28 cellular contexts compared by ENCODE assay signal in genomic region chr12:94641283-94641682, GRCh38. TPM values are rescaled to one million over a fixed set of nuclear protein-coding genes. Genes with fewer than 3 reads are reported as not detected.
A peak's percentile ranks its signal among the peaks of the same experiment; 100 is the strongest.
DNase-seq lines count a peak whose midpoint lies in the region; ATAC-seq, FAIRE-seq and TF ChIP-seq lines count a peak whose summit lies in the region.
"Had no signal": no experiment of that assay in that cellular context is flagged by ENCODE, and none has a peak within 500 bp of the region (broad histone marks: within the 10 kb centered on the region; RNA-seq: fewer than 3 reads in every experiment).

No MANE protein-coding gene starts in this region.

- no peak overlapping the region for H3K4me3 Mint-ChIP-seq in activated CD4-positive, alpha-beta T cell treated with anti-CD3 and anti-CD28 coated beads for 36 hours
- no peak overlapping the region for H3K4me3 Mint-ChIP-seq in T-helper 17 cell
- H3K4me3 Mint-ChIP-seq in stimulated activated effector memory CD8-positive, alpha-beta T cell treated with anti-CD3 and anti-CD28 coated beads, Interleukin-12 subunit alpha, Interleukin-12 subunit beta, amount 100 ng/mL, for 72 hours: no peak overlapping the region
- H3K4me3 Mint-ChIP-seq in stimulated activated naive CD8-positive, alpha-beta T cell treated with anti-CD3 and anti-CD28 coated beads, Interleukin-15, amount 100 ng/mL, for 72 hours: no peak overlapping the region
- H3K4me3 Mint-ChIP-seq: activated CD4-positive, alpha-beta T cell treated with anti-CD3 and anti-CD28 coated beads, Interleukin-2, amount 10 ng/mL, durations not matched to agents 7 days and 5 days; neural crest cell had no signal

- no peaks in the 10 kb centered on the region for H3K36me3 ChIP-seq in kidney (ENCODE audit: control insufficient read depth in 1 of 2, insufficient read depth in 2 of 2, low read length in 2 of 2)
- H3K36me3 ChIP-seq: Peyer's patch, sigmoid colon, transverse colon had no signal

- CTCF ChIA-PET in activated CD4-positive, alpha-beta T cell treated with anti-CD3 and anti-CD28 coated beads for 36 hours (lab: Charles Lee): interaction anchor here (1.5 kb wide), 1 partner anchor 11 kb away, joined by 4 read pairs; no protein-coding TSS in a partner anchor

- H3K9me3 Mint-ChIP-seq in activated CD4-positive, alpha-beta T cell treated with anti-CD3 and anti-CD28 coated beads for 36 hours (ENCODE audit: low read depth): no peaks in the 10 kb centered on the region
- H3K9me3 Mint-ChIP-seq in stimulated activated effector memory CD8-positive, alpha-beta T cell treated with anti-CD3 and anti-CD28 coated beads, Interleukin-12 subunit alpha, Interleukin-12 subunit beta, amount 100 ng/mL, for 72 hours: no peaks in the 10 kb centered on the region
- no peaks in the 10 kb centered on the region for H3K9me3 Mint-ChIP-seq in stimulated activated naive CD8-positive, alpha-beta T cell treated with anti-CD3 and anti-CD28 coated beads, Interleukin-15, amount 100 ng/mL, for 72 hours
- H3K9me3 Mint-ChIP-seq: activated CD4-positive, alpha-beta T cell treated with anti-CD3 and anti-CD28 coated beads, Interleukin-2, amount 10 ng/mL, durations not matched to agents 7 days and 5 days; activated T-helper 1 cell treated with anti-CD3 and anti-CD28 coated beads, Interleukin-12 subunit alpha, Interleukin-12 subunit beta, Interleukin-2, Interleukin-4 antibody, amounts not matched to agents 30 ng/mL and 10 ng/mL and 1 ng/mL, durations not matched to agents 14 hours and 24 hours and 36 hours; neural crest cell had no signal

- ATAC-seq in activated CD4-positive, alpha-beta T cell treated with anti-CD3 and anti-CD28 coated beads for 36 hours: no peak
- ATAC-seq in T-helper 17 cell (no peak), GM18873 (IDR thresholded peaks at IDR 0.05; ENCODE audit: low FRiP score, unreplicated experiment) (no peak)
- ATAC-seq in stimulated activated effector memory CD8-positive, alpha-beta T cell treated with anti-CD3 and anti-CD28 coated beads, Interleukin-12 subunit alpha, Interleukin-12 subunit beta, amount 100 ng/mL, for 72 hours: no peak
- no peak for ATAC-seq in stimulated activated naive CD8-positive, alpha-beta T cell treated with anti-CD3 and anti-CD28 coated beads, Interleukin-15, amount 100 ng/mL, for 72 hours

- no peak for FAIRE-seq in kidney (lab: Jason Lieb, UNC)
- FAIRE-seq: endothelial cell of umbilical vein had no signal

- peaks cover 34% of the 10 kb centered on the region for H3K4me1 Mint-ChIP-seq in activated CD4-positive, alpha-beta T cell treated with anti-CD3 and anti-CD28 coated beads for 36 hours
- H3K4me1 Mint-ChIP-seq in T-helper 17 cell: peaks cover 24% of the 10 kb centered on the region
- peaks cover 39% of the 10 kb centered on the region for H3K4me1 Mint-ChIP-seq in stimulated activated effector memory CD8-positive, alpha-beta T cell treated with anti-CD3 and anti-CD28 coated beads, Interleukin-12 subunit alpha, Interleukin-12 subunit beta, amount 100 ng/mL, for 72 hours
- H3K4me1 Mint-ChIP-seq in stimulated activated naive CD8-positive, alpha-beta T cell treated with anti-CD3 and anti-CD28 coated beads, Interleukin-15, amount 100 ng/mL, for 72 hours: peaks cover 36% of the 10 kb centered on the region

- no peaks in the 10 kb centered on the region for H3K36me3 Mint-ChIP-seq in activated CD4-positive, alpha-beta T cell treated with anti-CD3 and anti-CD28 coated beads for 36 hours (ENCODE audit: low read depth)
- H3K36me3 Mint-ChIP-seq in T-helper 17 cell (ENCODE audit: low read depth): peaks cover 2% of the 10 kb centered on the region
- peaks cover 13% of the 10 kb centered on the region for H3K36me3 Mint-ChIP-seq in stimulated activated effector memory CD8-positive, alpha-beta T cell treated with anti-CD3 and anti-CD28 coated beads, Interleukin-12 subunit alpha, Interleukin-12 subunit beta, amount 100 ng/mL, for 72 hours

- intact Hi-C loops in activated CD4-positive, alpha-beta T cell treated with anti-CD3 and anti-CD28 coated beads for 36 hours (cut with DNase I, micrococcal nuclease): loop anchor here (5.0 to 10.0 kb wide), 5 partner anchors 39 to 494 kb away; partner anchors contain the start of genes CEP83 (in 1 of the 2), NDUFA12 (in 1 of the 2) and PLXNC1 (in 1 of the 2)
- intact Hi-C loops in kidney (cut with DNase I): no loop called here

- no peak overlapping the region for H3K27ac ChIP-seq in kidney (ENCODE audit: low read depth in 2 of 2, low read length in 2 of 2)
- H3K27ac ChIP-seq: sigmoid colon, transverse colon had no signal

- DNase-seq in activated CD4-positive, alpha-beta T cell treated with anti-CD3 and anti-CD28 coated beads for 36 hours: no peak
- DNase-seq in activated CD4-positive, alpha-beta T cell treated with anti-CD3 and anti-CD28 coated beads for 1 hour: no peak
- DNase-seq in T-helper 17 cell (no peak), kidney (no peak), CD1c-positive myeloid dendritic cell (ENCODE audit: extremely low spot score) (no peak)
- DNase-seq in stimulated activated effector memory CD8-positive, alpha-beta T cell treated with anti-CD3 and anti-CD28 coated beads, Interleukin-12 subunit alpha, Interleukin-12 subunit beta, amount 100 ng/mL, for 72 hours (ENCODE audit: low spot score in 2 of 2): no peak
- no peak for DNase-seq in stimulated activated naive CD8-positive, alpha-beta T cell treated with anti-CD3 and anti-CD28 coated beads, Interleukin-15, amount 100 ng/mL, for 72 hours
- DNase-seq: 8988T, aorta, DMS79 treated with DMSO at 0.1 percent for 48 hours, dorsolateral prefrontal cortex, head of caudate nucleus, Kasumi-1, left ventricle myocardium superior, NCI-H1092, NCI-H187, NCI-H2171 treated with DMSO at 0.1 percent for 48 hours, NCI-H524 treated with DMSO at 0.1 percent for 48 hours, posterior cingulate gyrus, sigmoid colon had no signal

- no peak overlapping the region for H3K4me3 ChIP-seq in kidney (ENCODE audit: low read length in 2 of 2)
- H3K4me3 ChIP-seq: dorsolateral prefrontal cortex, Peyer's patch, sigmoid colon, transverse colon had no signal

- H3K4me1 ChIP-seq in kidney (ENCODE audit: control insufficient read depth in 1 of 2, insufficient read depth in 1 of 2, low read depth in 1 of 2, low read length in 2 of 2): peaks cover 4 to 27% of the 10 kb centered on the region in 2 donors
- H3K4me1 ChIP-seq: sigmoid colon had no signal

- POLR2A ChIA-PET in activated CD4-positive, alpha-beta T cell treated with anti-CD3 and anti-CD28 coated beads for 36 hours (lab: Charles Lee): interaction anchor here (0.6 to 0.7 kb wide), 2 partner anchors 433 to 1742 kb away, joined by 3 to 5 read pairs; no protein-coding TSS in a partner anchor

- peaks cover 38% of the 10 kb centered on the region for H3K27me3 Mint-ChIP-seq in activated CD4-positive, alpha-beta T cell treated with anti-CD3 and anti-CD28 coated beads for 36 hours
- peaks cover 12% of the 10 kb centered on the region for H3K27me3 Mint-ChIP-seq in T-helper 17 cell
- H3K27me3 Mint-ChIP-seq in stimulated activated naive CD8-positive, alpha-beta T cell treated with anti-CD3 and anti-CD28 coated beads, Interleukin-15, amount 100 ng/mL, for 72 hours: peaks cover 39% of the 10 kb centered on the region

- H3K9ac ChIP-seq in kidney (ENCODE audit: low read length in 2 of 2): no peak overlapping the region

- peak overlapping the region; percentile 15 for H3K27ac Mint-ChIP-seq in activated CD4-positive, alpha-beta T cell treated with anti-CD3 and anti-CD28 coated beads for 36 hours
- peak overlapping the region; percentile 93 for H3K27ac Mint-ChIP-seq in T-helper 17 cell
- peak overlapping the region; percentile 77 for H3K27ac Mint-ChIP-seq in stimulated activated effector memory CD8-positive, alpha-beta T cell treated with anti-CD3 and anti-CD28 coated beads, Interleukin-12 subunit alpha, Interleukin-12 subunit beta, amount 100 ng/mL, for 72 hours
- no peak overlapping the region for H3K27ac Mint-ChIP-seq in stimulated activated naive CD8-positive, alpha-beta T cell treated with anti-CD3 and anti-CD28 coated beads, Interleukin-15, amount 100 ng/mL, for 72 hours
- H3K27ac Mint-ChIP-seq: activated CD4-positive, alpha-beta T cell treated with anti-CD3 and anti-CD28 coated beads, Interleukin-2, amount 10 ng/mL, durations not matched to agents 7 days and 5 days had no signal

- H3K9me3 ChIP-seq in T-helper 17 cell (ENCODE audit: control insufficient read depth, low read length, poor library complexity, severe bottlenecking): no peaks in the 10 kb centered on the region
- no peaks in the 10 kb centered on the region for H3K9me3 ChIP-seq in kidney (ENCODE audit: control insufficient read depth in 1 of 2, low read length in 2 of 2)
- H3K9me3 ChIP-seq: Peyer's patch, sigmoid colon, transverse colon had no signal

- TF ChIP-seq CTCF in kidney (IDR thresholded peaks at IDR 0.05; ENCODE audit: borderline replicate concordance, extremely low read depth, insufficient read depth): peak; percentile 4

RNA-seq across cellular contexts. Expression of gene TMCC3, which starts 9.1 kb away (rescaled TPM):
- total RNA-seq in activated CD4-positive, alpha-beta T cell treated with anti-CD3 and anti-CD28 coated beads for 36 hours: under 1 TPM; 0.05 to 0.16 TPM
- total RNA-seq in T-helper 17 cell (1 to 10 TPM; 1.5 to 2.9 TPM), kidney (14.7 TPM)
- 6.7 TPM for polyA plus RNA-seq in kidney (ENCODE audit: insufficient read depth, low read depth, low replicate concordance)
- total RNA-seq: activated naive CD4-positive, alpha-beta T cell treated with anti-CD3 and anti-CD28 coated beads, Interleukin-2, amount 50 U/mL, for 72 hours had no signal

Comparison
In these comparisons a context has a peak if more than half of its experiments do, and no peak if none do; other contexts are left out.
1. H3K27ac Mint-ChIP-seq: peak in activated CD4-positive, alpha-beta T cell treated with anti-CD3 and anti-CD28 coated beads for 36 hours (single experiment), T-helper 17 cell (single experiment) and stimulated activated effector memory CD8-positive, alpha-beta T cell treated with anti-CD3 and anti-CD28 coated beads, Interleukin-12 subunit alpha, Interleukin-12 subunit beta, amount 100 ng/mL, for 72 hours (single experiment); none in stimulated activated naive CD8-positive, alpha-beta T cell treated with anti-CD3 and anti-CD28 coated beads, Interleukin-15, amount 100 ng/mL, for 72 hours (0 of 2).